11 cellular contexts compared by ENCODE assay signal in genomic region chr1:54408701-54409066, GRCh38. TPM values are rescaled to one million over a fixed set of nuclear protein-coding genes. Genes with fewer than 3 reads are reported as not detected.
DNase-seq lines count a peak whose midpoint lies in the region; ATAC-seq and TF ChIP-seq lines count a peak whose summit lies in the region.
"Had no signal": no experiment of that assay in that cellular context is flagged by ENCODE, and none has a peak within 500 bp of the region (broad histone marks: within the 10 kb centered on the region; RNA-seq: fewer than 3 reads in every experiment).

No MANE protein-coding gene starts in this region.

- in situ Hi-C loops in brain microvascular endothelial cell (cut with HindIII; ENCODE audit: low pct_ligation_motif_present, low sequenced_read_pairs) = loop anchor here (5.0 kb wide), 1 partner anchor 79 kb away; no protein-coding TSS in a partner anchor

- H3K4me3 ChIP-seq in left ventricle myocardium inferior = no peak overlapping the region
- no peak overlapping the region for H3K4me3 ChIP-seq in brain microvascular endothelial cell (ENCODE audit: low read depth, low read length)

- H3K27me3 Mint-ChIP-seq in nephron progenitor cell (ENCODE audit: low read depth, poor library complexity) = peaks cover 3% of the 10 kb centered on the region

- TF ChIP-seq CTCF in left ventricle myocardium inferior (IDR thresholded peaks at IDR 0.05; ENCODE audit: borderline replicate concordance) (no peak), brain microvascular endothelial cell (IDR thresholded peaks at IDR 0.05; ENCODE audit: low read depth, low read length, missing control alignments) (no peak), nephron progenitor cell (IDR thresholded peaks at IDR 0.05) (no peak)

- no peaks in the 10 kb centered on the region for H3K36me3 ChIP-seq in left ventricle myocardium inferior
- no peaks in the 10 kb centered on the region for H3K36me3 ChIP-seq in brain microvascular endothelial cell (replicated peaks)
- H3K36me3 ChIP-seq: neutrophil had no signal

- intact Hi-C loops in left ventricle myocardium inferior (cut with micrococcal nuclease) = loop anchor here (2.0 to 10.0 kb wide), 2 partner anchors 78 to 104 kb away; no protein-coding TSS in a partner anchor
- intact Hi-C loops in cardiac septum (cut with DNase I) = loop anchor here (5.0 to 10.0 kb wide), 3 partner anchors 94 to 524 kb away; partner anchors contain the start of gene YIPF1

- H3K27ac Mint-ChIP-seq in nephron progenitor cell = peak overlapping the region; percentile 99

- H3K4me1 ChIP-seq in left ventricle myocardium inferior = peaks cover 61% of the 10 kb centered on the region

- H3K27me3 ChIP-seq in left ventricle myocardium inferior (ENCODE audit: low read depth) = no peaks in the 10 kb centered on the region
- H3K27me3 ChIP-seq in brain microvascular endothelial cell (replicated peaks) = no peaks in the 10 kb centered on the region

- no peak overlapping the region for H3K4me3 Mint-ChIP-seq in nephron progenitor cell

- peaks cover 74% of the 10 kb centered on the region for H3K4me1 Mint-ChIP-seq in nephron progenitor cell

- peaks cover 4% of the 10 kb centered on the region for H3K36me3 Mint-ChIP-seq in nephron progenitor cell (ENCODE audit: low read depth)

- no peak for ATAC-seq in GM21526 (IDR thresholded peaks at IDR 0.05; ENCODE audit: low FRiP score, unreplicated experiment)
- no peak for ATAC-seq in HG03159 (IDR thresholded peaks at IDR 0.05; ENCODE audit: unreplicated experiment)

- H3K27ac ChIP-seq in left ventricle myocardium inferior (replicated peaks) = peak overlapping the region; percentile 93
- peak overlapping the region; percentile 75 for H3K27ac ChIP-seq in brain microvascular endothelial cell

- H3K9me3 ChIP-seq in left ventricle myocardium inferior (replicated peaks) = no peaks in the 10 kb centered on the region
- H3K9me3 ChIP-seq: neutrophil had no signal

- H3K9me3 Mint-ChIP-seq in nephron progenitor cell = no peaks in the 10 kb centered on the region

- no peak for DNase-seq in left ventricle myocardium inferior
- no peak for DNase-seq in cardiac septum (ENCODE audit: low spot score)
- no peak for DNase-seq in brain microvascular endothelial cell
- no peak for DNase-seq in nephron progenitor cell
- no peak for DNase-seq in RKO (ENCODE audit: low spot score)
- DNase-seq in NCI-H2029 treated with DMSO at 0.1 percent for 48 hours (lab: John Stamatoyannopoulos, UW) = no peak
- DNase-seq: activated CD8-positive, alpha-beta memory T cell treated with anti-CD3 and anti-CD28 coated beads for 24 hours; DMS 273 treated with DMSO at 0.1 percent for 48 hours had no signal

RNA-seq across cellular contexts. Expression of gene SSBP3, which starts 2.5 kb away (rescaled TPM):
- 57.7 TPM for total RNA-seq in left ventricle myocardium inferior
- total RNA-seq in cardiac septum = 45.4 TPM
